10 cellular contexts compared by ENCODE assay signal in genomic region chr11:68684385-68685356, GRCh38. TPM values are rescaled to one million over a fixed set of nuclear protein-coding genes. Genes with fewer than 3 reads are reported as not detected.
DNase-seq lines count a peak whose midpoint lies in the region; ATAC-seq and TF ChIP-seq lines count a peak whose summit lies in the region.
"Had no signal": no experiment of that assay in that cellular context is flagged by ENCODE, and none has a peak within 500 bp of the region (broad histone marks: within the 10 kb centered on the region; RNA-seq: fewer than 3 reads in every experiment).

Gene GAL (plus strand): TSS chr11:68684544. CDS start chr11:68684924, 380 bp downstream.

- no peak within 1 kb of the TSS for H3K27ac ChIP-seq in coronary artery

- no peaks in the 10 kb centered on the region for H3K36me3 ChIP-seq in BJ (ENCODE audit: control insufficient read depth, insufficient read depth, low read length)

- H3K36me3 Mint-ChIP-seq in mesothelial cell of epicardium: no peaks in the 10 kb centered on the region

- H3K27me3 Mint-ChIP-seq in mesothelial cell of epicardium (ENCODE audit: low read depth): peaks cover 76% of the 10 kb centered on the region

- no peak within 1 kb of the TSS for H3K27ac Mint-ChIP-seq in mesothelial cell of epicardium
- H3K27ac Mint-ChIP-seq: stimulated activated naive CD8-positive, alpha-beta T cell treated with anti-CD3 and anti-CD28 coated beads, Interleukin-15, Interleukin-2, amounts not matched to agents 100 ng/mL and 50 ng/mL, for 24 hours had no signal

- ATAC-seq in HG02759 (IDR thresholded peaks at IDR 0.05; ENCODE audit: unreplicated experiment) (no peak), HG02642 (IDR thresholded peaks at IDR 0.05; ENCODE audit: poor library complexity, unreplicated experiment) (no peak)

- peaks cover 24% of the 10 kb centered on the region for H3K27me3 ChIP-seq in BJ (ENCODE audit: control insufficient read depth, insufficient read depth, low read length)

- POLR2A ChIA-PET in BJ (lab: Charles Lee): no interaction called here

- DNase-seq in BJ (ENCODE audit: low read depth) (no peak), HuH-7 (ENCODE audit: low spot score) (peak; percentile 90), coronary artery (ENCODE audit: low spot score) (no peak), mesothelial cell of epicardium (ENCODE audit: low spot score in 2 of 2, unreplicated experiment in 2 of 2) (no peak), glomerular visceral epithelial cell (ENCODE audit: extremely low spot score) (no peak)
- DNase-seq in activated CD4-positive, CD25-positive, alpha-beta regulatory T cell treated with anti-CD3 and anti-CD28 coated beads, Interleukin-2, amount 50 U/mL, for 72 hours: no peak
- DNase-seq: SW 1271 had no signal

- H3K9me3 Mint-ChIP-seq in mesothelial cell of epicardium: no peaks in the 10 kb centered on the region
- H3K9me3 Mint-ChIP-seq: stimulated activated naive CD8-positive, alpha-beta T cell treated with anti-CD3 and anti-CD28 coated beads, Interleukin-15, Interleukin-2, amounts not matched to agents 100 ng/mL and 50 ng/mL, for 24 hours had no signal

- TF ChIP-seq CTCF in BJ (IDR thresholded peaks at IDR 0.05; ENCODE audit: insufficient read depth, low read depth, low read length) (no peak), coronary artery (IDR thresholded peaks at IDR 0.05) (no peak), mesothelial cell of epicardium (IDR thresholded peaks at IDR 0.05; ENCODE audit: unreplicated experiment) (no peak)

- peaks cover 7% of the 10 kb centered on the region for H3K4me1 Mint-ChIP-seq in mesothelial cell of epicardium

- peak within 1 kb of the TSS; percentile 32 for H3K4me3 ChIP-seq in BJ (ENCODE audit: low read depth, low read length)
- H3K4me3 ChIP-seq in coronary artery: peak within 1 kb of the TSS; percentile 71

- CTCF ChIA-PET in BJ (lab: Yijun Ruan, JAX): interaction anchor here (1.6 kb wide), 1 partner anchor 10 kb away, joined by 4 read pairs; no protein-coding TSS in a partner anchor

- peak within 1 kb of the TSS; percentile 52 for H3K4me3 Mint-ChIP-seq in mesothelial cell of epicardium

RNA-seq across cellular contexts. Expression of gene GAL, which starts in this region (rescaled TPM):
- 2.8 and 3.0 TPM in 2 replicates for polyA plus RNA-seq in BJ (2011; rRNA removed)
- polyA minus RNA-seq in BJ (2011; rRNA and poly(A)+ RNA removed): 2.3 and 3.6 TPM in 2 replicates
- total RNA-seq in mesothelial cell of epicardium: 0.38 to 0.66 TPM (median 0.38 TPM) in 3 replicates
